11 cellular contexts compared by ENCODE assay signal in the genomic region with DNA sequence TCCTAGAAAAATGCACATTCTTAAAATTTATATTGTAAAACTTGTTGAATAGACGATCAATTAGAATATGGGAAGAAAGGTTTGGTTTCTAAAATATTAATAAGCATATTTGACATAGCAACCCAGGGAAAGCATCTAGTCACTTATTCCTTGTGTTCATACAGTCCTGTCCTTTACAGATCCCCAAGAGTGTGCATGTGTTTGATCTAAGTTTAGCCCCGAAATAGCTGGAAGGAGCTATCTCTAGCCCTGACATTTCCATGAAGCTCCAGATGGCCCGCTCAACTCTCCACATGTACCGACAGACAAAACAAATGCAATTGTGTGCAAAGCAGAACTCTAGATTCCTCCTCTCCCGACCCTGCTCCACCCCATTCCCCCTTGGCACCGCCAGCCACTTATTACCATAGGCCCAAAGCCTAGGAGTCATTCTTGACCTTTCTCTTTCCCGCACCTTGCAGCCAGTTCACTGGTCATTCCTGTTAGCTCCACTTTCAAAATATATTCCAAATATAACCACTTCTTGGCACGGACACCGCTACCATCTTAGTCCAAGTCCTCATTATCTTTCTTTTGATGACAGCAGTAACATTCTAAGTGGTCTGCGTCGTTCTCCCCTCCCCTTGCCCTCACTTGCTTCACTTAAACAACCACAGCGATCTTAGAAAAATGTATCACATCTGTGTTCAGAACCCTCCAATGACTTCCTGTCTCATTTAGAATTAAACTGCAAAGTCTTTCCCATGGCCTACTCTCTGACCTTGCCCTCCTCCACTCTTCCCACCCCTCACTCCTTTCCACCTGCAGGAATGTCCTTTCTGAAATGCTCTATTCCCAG. TPM values are rescaled to one million over a fixed set of nuclear protein-coding genes. Genes with fewer than 3 reads are reported as not detected.
DNase-seq lines count a peak whose midpoint lies in the region; ATAC-seq lines count a peak whose summit lies in the region.
"Had no signal": no experiment of that assay in that cellular context is flagged by ENCODE, and none has a peak within 500 bp of the region (broad histone marks: within the 10 kb centered on the region; RNA-seq: fewer than 3 reads in every experiment).

No MANE protein-coding gene starts in this region.

- H3K9me3 Mint-ChIP-seq in T-helper 1 cell treated with Interleukin-12 subunit alpha and Interleukin-12 subunit beta and Interleukin-4 antibody, amounts not matched to agents 30 μg/mL and 1 μg/mL, for 36 hours: peaks cover 6% of the 10 kb centered on the region
- H3K9me3 Mint-ChIP-seq in IgD-negative memory B cell (peaks cover 0 to 3% (median 2%) of the 10 kb centered on the region in 3 donors), naive B cell (peaks cover 0 to 9% (median 0%) of the 10 kb centered on the region in 7 donors)
- H3K9me3 Mint-ChIP-seq in activated naive CD8-positive, alpha-beta T cell treated with anti-CD3 and anti-CD28 coated beads for 36 hours: peaks cover 13% of the 10 kb centered on the region

- peaks cover 57% of the 10 kb centered on the region for H3K4me1 Mint-ChIP-seq in T-helper 1 cell treated with Interleukin-12 subunit alpha and Interleukin-12 subunit beta and Interleukin-4 antibody, amounts not matched to agents 30 μg/mL and 1 μg/mL, for 36 hours (ENCODE audit: low read depth)
- peaks cover 19 to 36% (median 25%) of the 10 kb centered on the region in 3 donors for H3K4me1 Mint-ChIP-seq in IgD-negative memory B cell
- peaks cover 62% of the 10 kb centered on the region for H3K4me1 Mint-ChIP-seq in activated naive CD8-positive, alpha-beta T cell treated with anti-CD3 and anti-CD28 coated beads for 36 hours
- peaks cover 27 to 44% (median 38%) of the 10 kb centered on the region in 3 donors for H3K4me1 Mint-ChIP-seq in naive B cell

- ATAC-seq in naive B cell (ENCODE audit: low read depth in 2 of 2) (no peak), GM19455 (IDR thresholded peaks at IDR 0.05; ENCODE audit: unreplicated experiment) (no peak)

- no peaks in the 10 kb centered on the region for H3K27me3 Mint-ChIP-seq in T-helper 1 cell treated with Interleukin-12 subunit alpha and Interleukin-12 subunit beta and Interleukin-4 antibody, amounts not matched to agents 30 μg/mL and 1 μg/mL, for 36 hours (ENCODE audit: low read depth)
- H3K27me3 Mint-ChIP-seq in IgD-negative memory B cell: no peaks in the 10 kb centered on the region
- no peaks in the 10 kb centered on the region for H3K27me3 Mint-ChIP-seq in activated naive CD8-positive, alpha-beta T cell treated with anti-CD3 and anti-CD28 coated beads for 36 hours
- H3K27me3 Mint-ChIP-seq in naive B cell: no peaks in the 10 kb centered on the region

- H3K27ac Mint-ChIP-seq in T-helper 1 cell treated with Interleukin-12 subunit alpha and Interleukin-12 subunit beta and Interleukin-4 antibody, amounts not matched to agents 30 μg/mL and 1 μg/mL, for 36 hours: peak overlapping the region; percentile 58
- H3K27ac Mint-ChIP-seq in IgD-negative memory B cell: peak overlapping the region in 2 of 3 donors; percentile 32 to 52
- H3K27ac Mint-ChIP-seq in activated naive CD8-positive, alpha-beta T cell treated with anti-CD3 and anti-CD28 coated beads for 36 hours: peak overlapping the region; percentile 96
- H3K27ac Mint-ChIP-seq in naive B cell: peak overlapping the region in 4 of 6 donors; percentile 45 to 88 (median 69)

- DNase-seq in T-helper 1 cell (no peak), naive B cell (no peak), NCI-H2227 treated with DMSO at 0.1 percent for 48 hours (lab: John Stamatoyannopoulos, UW) (no peak)
- no peak for DNase-seq in activated naive CD8-positive, alpha-beta T cell treated with anti-CD3 and anti-CD28 coated beads for 36 hours
- no peak for DNase-seq in stimulated activated CD4-positive, alpha-beta T cell treated with anti-CD3 and anti-CD28 coated beads, Interleukin-4, amount 100 ng/mL, for 1 hour
- DNase-seq: cortex of kidney had no signal

- peak overlapping the region; percentile 55 for H3K4me3 Mint-ChIP-seq in T-helper 1 cell treated with Interleukin-12 subunit alpha and Interleukin-12 subunit beta and Interleukin-4 antibody, amounts not matched to agents 30 μg/mL and 1 μg/mL, for 36 hours
- H3K4me3 Mint-ChIP-seq in IgD-negative memory B cell (peak overlapping the region in 2 of 4 donors; percentile 67 to 79), naive B cell (peak overlapping the region in 4 of 8 donors; percentile 21 to 91 (median 54))
- peak overlapping the region; percentile 16 for H3K4me3 Mint-ChIP-seq in activated naive CD8-positive, alpha-beta T cell treated with anti-CD3 and anti-CD28 coated beads for 36 hours

- H3K36me3 Mint-ChIP-seq in T-helper 1 cell treated with Interleukin-12 subunit alpha and Interleukin-12 subunit beta and Interleukin-4 antibody, amounts not matched to agents 30 μg/mL and 1 μg/mL, for 36 hours (ENCODE audit: low read depth): peaks cover 12% of the 10 kb centered on the region
- H3K36me3 Mint-ChIP-seq in IgD-negative memory B cell: peaks cover 3% of the 10 kb centered on the region
- peaks cover 20% of the 10 kb centered on the region for H3K36me3 Mint-ChIP-seq in activated naive CD8-positive, alpha-beta T cell treated with anti-CD3 and anti-CD28 coated beads for 36 hours
- peaks cover 3 to 6% of the 10 kb centered on the region in 2 donors for H3K36me3 Mint-ChIP-seq in naive B cell

RNA-seq across cellular contexts. Expression of a gene that starts 45.5 kb away (rescaled TPM):
- 7.9 TPM for polyA plus RNA-seq in IgD-negative memory B cell
- 1,000 to 10,000 TPM; 1,271 to 1,284 TPM for total RNA-seq in activated naive CD8-positive, alpha-beta T cell treated with anti-CD3 and anti-CD28 coated beads for 36 hours
- polyA plus RNA-seq in naive B cell (ENCODE audit: low read depth in 6 of 6): 1 to 10 TPM; 1.1 to 3.2 (median 2.6) TPM
- total RNA-seq: NCI-H460, SJCRH30 had no signal

Comparison
In these comparisons a context has a peak if more than half of its experiments do, and no peak if none do; other contexts are left out.
1. H3K27ac Mint-ChIP-seq: peak in every context shown above with its lines; median percentile 96 in activated naive CD8-positive, alpha-beta T cell treated with anti-CD3 and anti-CD28 coated beads for 36 hours; 69 in naive B cell; 58 in T-helper 1 cell treated with Interleukin-12 subunit alpha and Interleukin-12 subunit beta and Interleukin-4 antibody, amounts not matched to agents 30 μg/mL and 1 μg/mL, for 36 hours; 42 in IgD-negative memory B cell.